23 cellular contexts compared by ENCODE assay signal in genomic region chr3:187185759-187186158, GRCh38. TPM values are rescaled to one million over a fixed set of nuclear protein-coding genes. Genes with fewer than 3 reads are reported as not detected.
DNase-seq lines count a peak whose midpoint lies in the region; ATAC-seq, FAIRE-seq and TF ChIP-seq lines count a peak whose summit lies in the region.
"Had no signal": no experiment of that assay in that cellular context is flagged by ENCODE, and none has a peak within 500 bp of the region (broad histone marks: within the 10 kb centered on the region; RNA-seq: fewer than 3 reads in every experiment).

No MANE protein-coding gene starts in this region.

- H3K4me3 ChIP-seq in HUES48 (ENCODE audit: low read depth, low read length), result peak overlapping the region; percentile 27; the same call in 1 of the 2 replicates
- H3K4me3 ChIP-seq in RWPE2 (ENCODE audit: severe bottlenecking), result no peak overlapping the region
- peak overlapping the region; percentile 27 for H3K4me3 ChIP-seq in iPS-15b (ENCODE audit: low read depth, low read length)
- H3K4me3 ChIP-seq in stomach smooth muscle (ENCODE audit: low read length in 2 of 2), result no peak overlapping the region
- H3K4me3 ChIP-seq in SJCRH30, result no peak overlapping the region
- H3K4me3 ChIP-seq: K562 had no signal

- H3K4me1 ChIP-seq in HUES48 (ENCODE audit: control insufficient read depth, insufficient read depth, low read length), result peaks cover 61% of the 10 kb centered on the region
- peaks cover 37% of the 10 kb centered on the region for H3K4me1 ChIP-seq in RWPE2 (ENCODE audit: insufficient read depth, poor library complexity, severe bottlenecking)
- H3K4me1 ChIP-seq in iPS-15b (ENCODE audit: control insufficient read depth, insufficient read depth, low read length), result peaks cover 45% of the 10 kb centered on the region
- H3K4me1 ChIP-seq in stomach smooth muscle (ENCODE audit: control insufficient read depth, insufficient read depth, low read length), result peaks cover 31% of the 10 kb centered on the region
- H3K4me1 ChIP-seq in SJCRH30, result 0 out of 2 replicates have a peak, but pooled peaks cover 3% of the 10 kb centered on the region

- H3K36me3 ChIP-seq in HUES48 (ENCODE audit: control insufficient read depth, insufficient read depth, low read length), result no peaks in the 10 kb centered on the region
- no peaks in the 10 kb centered on the region for H3K36me3 ChIP-seq in RWPE2 (ENCODE audit: low read depth)
- no peaks in the 10 kb centered on the region for H3K36me3 ChIP-seq in iPS-15b (ENCODE audit: control insufficient read depth, insufficient read depth, low read length)
- no peaks in the 10 kb centered on the region for H3K36me3 ChIP-seq in stomach smooth muscle (ENCODE audit: control insufficient read depth in 2 of 2, insufficient read depth in 2 of 2, low read length in 2 of 2)
- H3K36me3 ChIP-seq in SJCRH30, result no peaks in the 10 kb centered on the region
- H3K36me3 ChIP-seq: WERI-Rb-1 had no signal

- no peak for DNase-seq in RWPE2 (ENCODE audit: low spot score)
- DNase-seq in RCC 7860 (ENCODE audit: low spot score), result no peak
- no peak for DNase-seq in superior temporal gyrus (ENCODE audit: extremely low spot score)
- DNase-seq in SJCRH30, result no peak
- DNase-seq: activated CD8-positive, alpha-beta T cell treated with anti-CD3 and anti-CD28 coated beads for 36 hours; activated naive CD4-positive, alpha-beta T cell treated with anti-CD3 and anti-CD28 coated beads, Interleukin-2, amount 50 U/mL, for 16 hours; activated T-cell treated with anti-CD3 and anti-CD28 coated beads, Interleukin-2, amount 50 U/mL, for 48 hours; DND-41; kidney glomerular epithelial cell; NCI-H1048; NCI-H2029; NCI-H510A treated with DMSO at 0.1 percent for 48 hours; SIG-M5; stimulated activated naive CD4-positive, alpha-beta T cell treated with Interleukin-2 at 50 U/mL for 16 hours; WERI-Rb-1 had no signal

- no peaks in the 10 kb centered on the region for H3K9me3 ChIP-seq in HUES48 (ENCODE audit: control insufficient read depth, insufficient read depth, low read length)
- no peaks in the 10 kb centered on the region for H3K9me3 ChIP-seq in RWPE2 (ENCODE audit: severe bottlenecking)
- no peaks in the 10 kb centered on the region for H3K9me3 ChIP-seq in iPS-15b (ENCODE audit: control insufficient read depth, insufficient read depth, low read length)
- H3K9me3 ChIP-seq in stomach smooth muscle (ENCODE audit: control insufficient read depth in 2 of 2, low read length in 2 of 2), result no peaks in the 10 kb centered on the region
- H3K9me3 ChIP-seq in SJCRH30 (replicated peaks), result no peaks in the 10 kb centered on the region

- H3K9ac ChIP-seq in HUES48 (ENCODE audit: low read depth, low read length) (peak overlapping the region; percentile 49), iPS-15b (ENCODE audit: low read depth, low read length) (peak overlapping the region; percentile 17), stomach smooth muscle (ENCODE audit: low read length in 2 of 2) (no peak overlapping the region)

- H3K27me3 ChIP-seq in HUES48 (ENCODE audit: control insufficient read depth, insufficient read depth, low read length) (no peaks in the 10 kb centered on the region), RWPE2 (ENCODE audit: insufficient read depth, poor library complexity, severe bottlenecking) (no peaks in the 10 kb centered on the region), iPS-15b (ENCODE audit: control insufficient read depth, insufficient read depth, low read length) (no peaks in the 10 kb centered on the region), stomach smooth muscle (ENCODE audit: control insufficient read depth in 1 of 2, insufficient read depth in 2 of 2, low read length in 2 of 2) (no peaks in the 10 kb centered on the region), SJCRH30 (no peaks in the 10 kb centered on the region)

- ATAC-seq in RWPE2 (ENCODE audit: low read depth), result no peak
- ATAC-seq: activated CD8-positive, alpha-beta T cell treated with anti-CD3 and anti-CD28 coated beads for 36 hours had no signal

- no peak for FAIRE-seq in RCC 7860 (lab: Jason Lieb, UNC)
- FAIRE-seq: K562 had no signal

- H3K27ac ChIP-seq in HUES48 (ENCODE audit: low read depth, low read length), result peak overlapping the region; percentile 74
- H3K27ac ChIP-seq in RWPE2 (ENCODE audit: poor library complexity, severe bottlenecking), result peak overlapping the region; percentile 79
- peak overlapping the region; percentile 96 for H3K27ac ChIP-seq in stomach smooth muscle (ENCODE audit: low read length)
- H3K27ac ChIP-seq in SJCRH30, result no peak overlapping the region
- H3K27ac ChIP-seq: HL-60, WERI-Rb-1 had no signal

- no peak for TF ChIP-seq CTCF in RWPE2 (IDR thresholded peaks at IDR 0.05; ENCODE audit: poor library complexity, severe bottlenecking)

RNA-seq across cellular contexts. Expression of gene RTP1, which starts 11.5 kb away (rescaled TPM):
- total RNA-seq in SJCRH30 (2014; rRNA removed; shearing (Covaris generic)), result not detected in 2 replicates
- total RNA-seq: activated CD8-positive, alpha-beta T cell treated with anti-CD3 and anti-CD28 coated beads for 36 hours; dermis microvascular lymphatic vessel endothelial cell; K562; T-helper 1 cell treated with Interleukin-12 subunit alpha and Interleukin-12 subunit beta and Interleukin-4 antibody, amounts not matched to agents 30 ng/mL and 1 ng/mL, for 36 hours; urinary bladder had no signal

RNA-seq across cellular contexts. Expression of gene RPL39L, which starts 46.5 kb away (rescaled TPM):
- total RNA-seq in SJCRH30 (2014; rRNA removed; shearing (Covaris generic)), result 10.3 and 16.1 TPM in 2 replicates

Comparison
In these comparisons a context has a peak if more than half of its experiments do, and no peak if none do; other contexts are left out.
1. H3K4me3 ChIP-seq: peak in HUES48 (single experiment) and iPS-15b (single experiment); none in RWPE2 (single experiment), stomach smooth muscle (0 of 2) and SJCRH30 (single experiment).
2. H3K9ac ChIP-seq: peak in HUES48 (single experiment) and iPS-15b (single experiment); none in stomach smooth muscle (0 of 2).